Comparison of ENCODE assay signal across 1 cellular context in the genomic region with DNA sequence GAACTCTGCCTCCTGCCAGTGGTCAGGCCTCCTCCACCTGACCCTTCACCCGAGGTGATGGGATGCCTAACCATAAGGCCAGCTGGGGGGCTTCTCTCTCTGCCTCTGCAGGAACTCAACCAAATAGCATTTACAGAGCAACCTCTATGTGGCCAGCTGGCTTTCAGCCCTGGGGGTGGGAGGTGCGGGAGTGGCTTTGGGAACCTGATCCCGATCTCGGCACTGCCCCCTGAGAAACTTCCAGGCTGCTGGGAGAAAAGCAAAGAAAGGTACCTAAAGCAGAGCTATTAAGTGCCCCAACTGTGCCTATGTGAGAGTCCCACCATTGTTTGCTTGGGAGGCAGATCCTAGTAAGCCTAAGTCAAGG.
TF ChIP-seq lines count a peak whose summit lies in the region.

No MANE protein-coding gene starts in this region.

TF ChIP-seq in HepG2, 621 proteins besides CTCF, POLR2A, EP300 and RAD21:
- TF ChIP-seq NR2F1 (CRISPR knock-in tag; IDR thresholded peaks at IDR 0.05): no peak
- TF ChIP-seq, protein P1, sequence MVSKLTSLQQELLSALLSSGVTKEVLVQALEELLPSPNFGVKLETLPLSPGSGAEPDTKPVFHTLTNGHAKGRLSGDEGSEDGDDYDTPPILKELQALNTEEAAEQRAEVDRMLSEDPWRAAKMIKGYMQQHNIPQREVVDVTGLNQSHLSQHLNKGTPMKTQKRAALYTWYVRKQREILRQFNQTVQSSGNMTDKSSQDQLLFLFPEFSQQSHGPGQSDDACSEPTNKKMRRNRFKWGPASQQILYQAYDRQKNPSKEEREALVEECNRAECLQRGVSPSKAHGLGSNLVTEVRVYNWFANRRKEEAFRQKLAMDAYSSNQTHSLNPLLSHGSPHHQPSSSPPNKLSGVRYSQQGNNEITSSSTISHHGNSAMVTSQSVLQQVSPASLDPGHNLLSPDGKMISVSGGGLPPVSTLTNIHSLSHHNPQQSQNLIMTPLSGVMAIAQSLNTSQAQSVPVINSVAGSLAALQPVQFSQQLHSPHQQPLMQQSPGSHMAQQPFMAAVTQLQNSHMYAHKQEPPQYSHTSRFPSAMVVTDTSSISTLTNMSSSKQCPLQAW (CRISPR knock-in tag; IDR thresholded peaks at IDR 0.05): peak; percentile 22; the same call in 1 of the 2 replicates
- TF ChIP-seq ZNF616 (CRISPR knock-in tag; IDR thresholded peaks at IDR 0.05; ENCODE audit: low read depth): no peak
- TF ChIP-seq ZNF572 (CRISPR knock-in tag; IDR thresholded peaks at IDR 0.05): 0 out of 2 replicates have a peak, but pooled peaks have one; percentile 47
- no peak for TF ChIP-seq ZBTB7A (CRISPR knock-in tag; IDR thresholded peaks at IDR 0.05)
- TF ChIP-seq SRSF1 (optimal IDR thresholded peaks at IDR 0.05; ENCODE audit: low read depth, low read length): no peak
- TF ChIP-seq, protein P2, sequence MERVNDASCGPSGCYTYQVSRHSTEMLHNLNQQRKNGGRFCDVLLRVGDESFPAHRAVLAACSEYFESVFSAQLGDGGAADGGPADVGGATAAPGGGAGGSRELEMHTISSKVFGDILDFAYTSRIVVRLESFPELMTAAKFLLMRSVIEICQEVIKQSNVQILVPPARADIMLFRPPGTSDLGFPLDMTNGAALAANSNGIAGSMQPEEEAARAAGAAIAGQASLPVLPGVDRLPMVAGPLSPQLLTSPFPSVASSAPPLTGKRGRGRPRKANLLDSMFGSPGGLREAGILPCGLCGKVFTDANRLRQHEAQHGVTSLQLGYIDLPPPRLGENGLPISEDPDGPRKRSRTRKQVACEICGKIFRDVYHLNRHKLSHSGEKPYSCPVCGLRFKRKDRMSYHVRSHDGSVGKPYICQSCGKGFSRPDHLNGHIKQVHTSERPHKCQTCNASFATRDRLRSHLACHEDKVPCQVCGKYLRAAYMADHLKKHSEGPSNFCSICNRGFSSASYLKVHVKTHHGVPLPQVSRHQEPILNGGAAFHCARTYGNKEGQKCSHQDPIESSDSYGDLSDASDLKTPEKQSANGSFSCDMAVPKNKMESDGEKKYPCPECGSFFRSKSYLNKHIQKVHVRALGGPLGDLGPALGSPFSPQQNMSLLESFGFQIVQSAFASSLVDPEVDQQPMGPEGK (CRISPR knock-in tag; IDR thresholded peaks at IDR 0.05): no peak
